ENCODE assay signal across 22 cellular contexts in the genomic region with DNA sequence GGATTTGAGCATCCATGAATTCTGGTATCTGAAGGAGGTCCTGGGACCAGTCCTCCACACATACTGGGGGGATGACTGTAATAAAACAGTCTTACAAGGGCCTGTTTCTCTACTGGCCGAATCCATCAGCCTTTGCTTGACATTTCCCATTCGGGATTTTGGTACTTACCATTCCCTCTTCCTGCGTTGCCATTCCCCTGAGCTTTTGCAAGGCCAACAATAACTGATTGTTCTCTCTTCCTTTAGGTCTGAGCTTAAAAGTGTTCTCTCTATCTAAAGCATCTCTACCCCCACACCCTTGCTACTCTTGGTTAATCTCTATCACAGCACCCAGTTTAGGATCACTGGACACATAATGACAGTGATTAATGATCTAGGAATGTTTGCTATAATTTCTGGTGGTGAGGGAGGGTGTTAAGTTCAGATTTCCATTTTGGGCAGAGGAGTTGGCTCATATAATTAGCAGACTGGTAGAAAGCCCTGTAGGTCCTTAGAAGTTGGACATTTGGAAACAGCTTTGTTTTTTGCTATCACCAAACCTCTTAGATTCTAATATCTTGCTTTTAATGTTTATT. TPM values are rescaled to one million over a fixed set of nuclear protein-coding genes. Genes with fewer than 3 reads are reported as not detected.
"Had no signal": no experiment of that assay in that cellular context is flagged by ENCODE, and none has a peak within 500 bp of the region (broad histone marks: within the 10 kb centered on the region; RNA-seq: fewer than 3 reads in every experiment).

No MANE protein-coding gene starts in this region.

- H3K27ac ChIP-seq: coronary artery, esophagus muscularis mucosa, sigmoid colon, stomach, testis had no signal

- H3K4me1 ChIP-seq: esophagus muscularis mucosa, sigmoid colon, stomach, testis had no signal

- ATAC-seq: activated CD8-positive, alpha-beta T cell treated with anti-CD3 and anti-CD28 coated beads, Interleukin-2, amount 10 ng/mL, durations not matched to agents 7 days and 5 days; activated T-cell treated with anti-CD3 and anti-CD28 coated beads, Interleukin-2, amount 50 U/mL, for 72 hours had no signal

- DNase-seq: activated CD4-positive, alpha-beta T cell treated with anti-CD3 and anti-CD28 coated beads, Interleukin-2, amount 10 ng/mL, durations not matched to agents 24 days and 14 days; activated CD4-positive, CD25-positive, alpha-beta regulatory T cell; activated CD8-positive, alpha-beta memory T cell treated with anti-CD3 and anti-CD28 coated beads, Interleukin-2, amount 50 U/mL, for 48 hours; activated CD8-positive, alpha-beta T cell treated with anti-CD3 and anti-CD28 coated beads, Interleukin-2, amount 10 ng/mL, durations not matched to agents 7 days and 5 days; activated naive CD8-positive, alpha-beta T cell treated with anti-CD3 and anti-CD28 coated beads for 36 hours; activated T-cell treated with anti-CD3 and anti-CD28 coated beads, Interleukin-2, amount 50 U/mL, for 72 hours; effector CD4-positive, alpha-beta T cell; hippocampal formation; mesendoderm; sigmoid colon; stimulated activated CD4-positive, alpha-beta T cell treated with anti-CD3 and anti-CD28 coated beads, Interleukin-1b, Interleukin-23, amount 100 ng/mL, for 48 hours; stomach; testis had no signal

- H3K9me3 ChIP-seq: esophagus muscularis mucosa, sigmoid colon, stomach, testis had no signal

- H3K4me3 ChIP-seq: coronary artery, esophagus muscularis mucosa, sigmoid colon, stomach, testis had no signal

- H3K27me3 ChIP-seq: esophagus muscularis mucosa, sigmoid colon, stomach, testis had no signal

RNA-seq across cellular contexts. Expression of a gene that starts 50.3 kb away (rescaled TPM):
- total RNA-seq: activated CD4-positive, alpha-beta T cell treated with anti-CD3 and anti-CD28 coated beads, Interleukin-2, amount 10 ng/mL, durations not matched to agents 24 days and 14 days; activated CD8-positive, alpha-beta T cell treated with anti-CD3 and anti-CD28 coated beads, Interleukin-2, amount 10 ng/mL, durations not matched to agents 7 days and 5 days; activated naive CD8-positive, alpha-beta T cell treated with anti-CD3 and anti-CD28 coated beads for 36 hours; activated T-cell treated with anti-CD3 and anti-CD28 coated beads, Interleukin-2, amount 50 U/mL, for 72 hours; esophagus muscularis mucosa; glomerular endothelial cell; kidney epithelial cell; liver; neural crest cell; osteocyte; T-helper 2 cell treated with Interferon-gamma antibody and Interleukin-4, amounts not matched to agents 100 ng/mL and 5 ng/mL, for 36 hours; ureter had no signal
- polyA plus RNA-seq: liver, sigmoid colon, stomach had no signal
